In genomic region chr2:118847447-118848172, GRCh38 we compare ENCODE assay signal across 1 cellular context.
TF ChIP-seq lines count a peak whose summit lies in the region.

Gene EN1 (minus strand): TSS chr2:118847648. CDS start chr2:118847167, 481 bp downstream.

TF ChIP-seq in H1, 55 proteins besides CTCF, POLR2A, EP300 and RAD21 (continued from another document):
- TF ChIP-seq, protein P1, sequence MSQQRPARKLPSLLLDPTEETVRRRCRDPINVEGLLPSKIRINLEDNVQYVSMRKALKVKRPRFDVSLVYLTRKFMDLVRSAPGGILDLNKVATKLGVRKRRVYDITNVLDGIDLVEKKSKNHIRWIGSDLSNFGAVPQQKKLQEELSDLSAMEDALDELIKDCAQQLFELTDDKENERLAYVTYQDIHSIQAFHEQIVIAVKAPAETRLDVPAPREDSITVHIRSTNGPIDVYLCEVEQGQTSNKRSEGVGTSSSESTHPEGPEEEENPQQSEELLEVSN (IDR thresholded peaks at IDR 0.05) = peak; percentile 89
- peak; percentile 94 for TF ChIP-seq MAX (IDR thresholded peaks at IDR 0.05)
- TF ChIP-seq, protein P2, sequence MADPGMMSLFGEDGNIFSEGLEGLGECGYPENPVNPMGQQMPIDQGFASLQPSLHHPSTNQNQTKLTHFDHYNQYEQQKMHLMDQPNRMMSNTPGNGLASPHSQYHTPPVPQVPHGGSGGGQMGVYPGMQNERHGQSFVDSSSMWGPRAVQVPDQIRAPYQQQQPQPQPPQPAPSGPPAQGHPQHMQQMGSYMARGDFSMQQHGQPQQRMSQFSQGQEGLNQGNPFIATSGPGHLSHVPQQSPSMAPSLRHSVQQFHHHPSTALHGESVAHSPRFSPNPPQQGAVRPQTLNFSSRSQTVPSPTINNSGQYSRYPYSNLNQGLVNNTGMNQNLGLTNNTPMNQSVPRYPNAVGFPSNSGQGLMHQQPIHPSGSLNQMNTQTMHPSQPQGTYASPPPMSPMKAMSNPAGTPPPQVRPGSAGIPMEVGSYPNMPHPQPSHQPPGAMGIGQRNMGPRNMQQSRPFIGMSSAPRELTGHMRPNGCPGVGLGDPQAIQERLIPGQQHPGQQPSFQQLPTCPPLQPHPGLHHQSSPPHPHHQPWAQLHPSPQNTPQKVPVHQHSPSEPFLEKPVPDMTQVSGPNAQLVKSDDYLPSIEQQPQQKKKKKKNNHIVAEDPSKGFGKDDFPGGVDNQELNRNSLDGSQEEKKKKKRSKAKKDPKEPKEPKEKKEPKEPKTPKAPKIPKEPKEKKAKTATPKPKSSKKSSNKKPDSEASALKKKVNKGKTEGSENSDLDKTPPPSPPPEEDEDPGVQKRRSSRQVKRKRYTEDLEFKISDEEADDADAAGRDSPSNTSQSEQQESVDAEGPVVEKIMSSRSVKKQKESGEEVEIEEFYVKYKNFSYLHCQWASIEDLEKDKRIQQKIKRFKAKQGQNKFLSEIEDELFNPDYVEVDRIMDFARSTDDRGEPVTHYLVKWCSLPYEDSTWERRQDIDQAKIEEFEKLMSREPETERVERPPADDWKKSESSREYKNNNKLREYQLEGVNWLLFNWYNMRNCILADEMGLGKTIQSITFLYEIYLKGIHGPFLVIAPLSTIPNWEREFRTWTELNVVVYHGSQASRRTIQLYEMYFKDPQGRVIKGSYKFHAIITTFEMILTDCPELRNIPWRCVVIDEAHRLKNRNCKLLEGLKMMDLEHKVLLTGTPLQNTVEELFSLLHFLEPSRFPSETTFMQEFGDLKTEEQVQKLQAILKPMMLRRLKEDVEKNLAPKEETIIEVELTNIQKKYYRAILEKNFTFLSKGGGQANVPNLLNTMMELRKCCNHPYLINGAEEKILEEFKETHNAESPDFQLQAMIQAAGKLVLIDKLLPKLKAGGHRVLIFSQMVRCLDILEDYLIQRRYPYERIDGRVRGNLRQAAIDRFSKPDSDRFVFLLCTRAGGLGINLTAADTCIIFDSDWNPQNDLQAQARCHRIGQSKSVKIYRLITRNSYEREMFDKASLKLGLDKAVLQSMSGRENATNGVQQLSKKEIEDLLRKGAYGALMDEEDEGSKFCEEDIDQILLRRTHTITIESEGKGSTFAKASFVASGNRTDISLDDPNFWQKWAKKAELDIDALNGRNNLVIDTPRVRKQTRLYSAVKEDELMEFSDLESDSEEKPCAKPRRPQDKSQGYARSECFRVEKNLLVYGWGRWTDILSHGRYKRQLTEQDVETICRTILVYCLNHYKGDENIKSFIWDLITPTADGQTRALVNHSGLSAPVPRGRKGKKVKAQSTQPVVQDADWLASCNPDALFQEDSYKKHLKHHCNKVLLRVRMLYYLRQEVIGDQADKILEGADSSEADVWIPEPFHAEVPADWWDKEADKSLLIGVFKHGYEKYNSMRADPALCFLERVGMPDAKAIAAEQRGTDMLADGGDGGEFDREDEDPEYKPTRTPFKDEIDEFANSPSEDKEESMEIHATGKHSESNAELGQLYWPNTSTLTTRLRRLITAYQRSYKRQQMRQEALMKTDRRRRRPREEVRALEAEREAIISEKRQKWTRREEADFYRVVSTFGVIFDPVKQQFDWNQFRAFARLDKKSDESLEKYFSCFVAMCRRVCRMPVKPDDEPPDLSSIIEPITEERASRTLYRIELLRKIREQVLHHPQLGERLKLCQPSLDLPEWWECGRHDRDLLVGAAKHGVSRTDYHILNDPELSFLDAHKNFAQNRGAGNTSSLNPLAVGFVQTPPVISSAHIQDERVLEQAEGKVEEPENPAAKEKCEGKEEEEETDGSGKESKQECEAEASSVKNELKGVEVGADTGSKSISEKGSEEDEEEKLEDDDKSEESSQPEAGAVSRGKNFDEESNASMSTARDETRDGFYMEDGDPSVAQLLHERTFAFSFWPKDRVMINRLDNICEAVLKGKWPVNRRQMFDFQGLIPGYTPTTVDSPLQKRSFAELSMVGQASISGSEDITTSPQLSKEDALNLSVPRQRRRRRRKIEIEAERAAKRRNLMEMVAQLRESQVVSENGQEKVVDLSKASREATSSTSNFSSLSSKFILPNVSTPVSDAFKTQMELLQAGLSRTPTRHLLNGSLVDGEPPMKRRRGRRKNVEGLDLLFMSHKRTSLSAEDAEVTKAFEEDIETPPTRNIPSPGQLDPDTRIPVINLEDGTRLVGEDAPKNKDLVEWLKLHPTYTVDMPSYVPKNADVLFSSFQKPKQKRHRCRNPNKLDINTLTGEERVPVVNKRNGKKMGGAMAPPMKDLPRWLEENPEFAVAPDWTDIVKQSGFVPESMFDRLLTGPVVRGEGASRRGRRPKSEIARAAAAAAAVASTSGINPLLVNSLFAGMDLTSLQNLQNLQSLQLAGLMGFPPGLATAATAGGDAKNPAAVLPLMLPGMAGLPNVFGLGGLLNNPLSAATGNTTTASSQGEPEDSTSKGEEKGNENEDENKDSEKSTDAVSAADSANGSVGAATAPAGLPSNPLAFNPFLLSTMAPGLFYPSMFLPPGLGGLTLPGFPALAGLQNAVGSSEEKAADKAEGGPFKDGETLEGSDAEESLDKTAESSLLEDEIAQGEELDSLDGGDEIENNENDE (IDR thresholded peaks at IDR 0.05; ENCODE audit: insufficient replicate concordance, low read length) = peak; percentile 33
- peak; percentile 70 for TF ChIP-seq USF2 (IDR thresholded peaks at IDR 0.05; ENCODE audit: low read length)
- TF ChIP-seq EGR1 (IDR thresholded peaks at IDR 0.05; ENCODE audit: borderline replicate concordance, low read depth, low read length) = peak; percentile 47; the same call in 1 of the 2 replicates
- no peak for TF ChIP-seq POLR2AphosphoS5 (IDR thresholded peaks at IDR 0.05; ENCODE audit: low read depth, low read length)
- 0 out of 2 replicates have a peak, but pooled peaks have one; percentile 27 for TF ChIP-seq CREB1 (IDR thresholded peaks at IDR 0.05)
TF ChIP-seq in H1: peak in this region for 6.
